ENCODE assay signal across 8 cellular contexts in the genomic region with DNA sequence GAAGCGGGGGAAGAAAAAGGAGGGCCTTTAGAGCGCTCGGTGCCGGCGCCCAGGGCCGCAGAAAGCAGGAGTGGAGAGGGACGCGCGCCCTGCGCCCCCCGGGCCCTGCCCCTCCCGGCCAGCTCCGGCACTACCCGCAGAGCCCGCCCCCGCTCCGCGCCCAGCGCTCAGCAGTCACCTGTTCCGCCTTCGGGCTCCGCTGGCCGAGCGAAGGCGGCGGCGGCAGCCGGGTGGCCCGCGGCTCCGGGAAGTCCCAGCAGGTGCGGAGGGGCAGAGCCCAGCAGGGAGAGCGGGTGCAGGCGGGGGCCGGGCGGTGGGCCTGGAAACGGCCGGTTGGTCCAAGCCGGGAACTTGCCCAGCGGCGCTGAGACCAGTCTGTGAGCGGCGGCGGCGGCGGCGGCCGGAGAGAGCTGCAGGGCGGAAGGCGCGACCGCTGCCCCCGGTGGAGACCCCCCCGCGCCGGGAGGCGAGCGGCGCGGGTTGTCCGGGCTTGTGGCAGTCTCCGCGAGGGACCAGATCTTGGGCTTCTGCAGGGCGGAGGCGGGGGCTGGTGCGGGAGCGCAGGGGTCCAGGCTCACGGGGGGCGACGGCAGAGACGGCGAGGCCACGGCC. TPM values are rescaled to one million over a fixed set of nuclear protein-coding genes. Genes with fewer than 3 reads are reported as not detected.
DNase-seq lines count a peak whose midpoint lies in the region; ATAC-seq, FAIRE-seq and TF ChIP-seq lines count a peak whose summit lies in the region.

No MANE protein-coding gene starts in this region.

- peaks cover 7% of the 10 kb centered on the region for H4K20me1 ChIP-seq in astrocyte (ENCODE audit: insufficient read depth, low read length)

- H3K27me3 ChIP-seq in astrocyte (ENCODE audit: insufficient read depth, low read length), result peaks cover 31% of the 10 kb centered on the region

- H3K27ac ChIP-seq in astrocyte (ENCODE audit: low read depth, low read length) (no peak overlapping the region), substantia nigra (ENCODE audit: low read depth, low read length, poor library complexity, severe bottlenecking) (no peak overlapping the region)

- ATAC-seq in activated CD8-positive, alpha-beta memory T cell treated with anti-CD3 and anti-CD28 coated beads, Interleukin-2, amount 10 ng/mL, durations not matched to agents 7 days and 5 days, result no peak
- ATAC-seq in left colon, result peak; percentile 58
- no peak for ATAC-seq in GM21619 (IDR thresholded peaks at IDR 0.05; ENCODE audit: unreplicated experiment)

- peaks cover 4% of the 10 kb centered on the region for H3K36me3 Mint-ChIP-seq in activated CD8-positive, alpha-beta memory T cell treated with anti-CD3 and anti-CD28 coated beads, Interleukin-2, amount 10 ng/mL, durations not matched to agents 7 days and 5 days
- H3K36me3 Mint-ChIP-seq in astrocyte (ENCODE audit: low read depth, unreplicated experiment) (peaks cover 7% of the 10 kb centered on the region), type B pancreatic cell (peaks cover 20% of the 10 kb centered on the region)

- peaks cover 16% of the 10 kb centered on the region for H3K4me1 Mint-ChIP-seq in activated CD8-positive, alpha-beta memory T cell treated with anti-CD3 and anti-CD28 coated beads, Interleukin-2, amount 10 ng/mL, durations not matched to agents 7 days and 5 days
- H3K4me1 Mint-ChIP-seq in astrocyte (ENCODE audit: low read depth, unreplicated experiment) (peaks cover 3% of the 10 kb centered on the region), type B pancreatic cell (ENCODE audit: unreplicated experiment) (peaks cover 13% of the 10 kb centered on the region)

- no peak overlapping the region for H3K27ac Mint-ChIP-seq in activated CD8-positive, alpha-beta memory T cell treated with anti-CD3 and anti-CD28 coated beads, Interleukin-2, amount 10 ng/mL, durations not matched to agents 7 days and 5 days
- H3K27ac Mint-ChIP-seq in astrocyte (ENCODE audit: unreplicated experiment) (no peak overlapping the region), type B pancreatic cell (peak overlapping the region; percentile 89)

- H3K27me3 Mint-ChIP-seq in activated CD8-positive, alpha-beta memory T cell treated with anti-CD3 and anti-CD28 coated beads, Interleukin-2, amount 10 ng/mL, durations not matched to agents 7 days and 5 days, result peaks cover 82% of the 10 kb centered on the region
- H3K27me3 Mint-ChIP-seq in astrocyte (ENCODE audit: low read depth, unreplicated experiment) (peaks cover 62% of the 10 kb centered on the region), type B pancreatic cell (peaks cover 76% of the 10 kb centered on the region)

- no peak for FAIRE-seq in astrocyte (lab: Jason Lieb, UNC)

- H3K4me2 ChIP-seq in astrocyte (ENCODE audit: low read length), result peak overlapping the region; percentile 100

- CTCF ChIA-PET in activated CD8-positive, alpha-beta memory T cell treated with anti-CD3 and anti-CD28 coated beads, Interleukin-2, amount 10 ng/mL, durations not matched to agents 7 days and 5 days (lab: Charles Lee), result no interaction called here

- peak overlapping the region; percentile 82 for H2AFZ ChIP-seq in astrocyte (ENCODE audit: low read depth, low read length)

- intact Hi-C loops in left colon (cut with DNase I, micrococcal nuclease), result no loop called here

- no peak overlapping the region for H3K4me3 Mint-ChIP-seq in activated CD8-positive, alpha-beta memory T cell treated with anti-CD3 and anti-CD28 coated beads, Interleukin-2, amount 10 ng/mL, durations not matched to agents 7 days and 5 days
- H3K4me3 Mint-ChIP-seq in astrocyte (ENCODE audit: unreplicated experiment), result no peak overlapping the region
- peak overlapping the region; percentile 94 for H3K4me3 Mint-ChIP-seq in type B pancreatic cell

- DNase-seq in activated CD8-positive, alpha-beta memory T cell treated with anti-CD3 and anti-CD28 coated beads, Interleukin-2, amount 50 U/mL, for 48 hours, result peak; percentile 50
- DNase-seq in activated CD8-positive, alpha-beta memory T cell treated with anti-CD3 and anti-CD28 coated beads, Interleukin-2, amount 10 ng/mL, durations not matched to agents 7 days and 5 days, result no peak
- DNase-seq in astrocyte (ENCODE audit: low read depth) (no peak), left colon (peak in 1 of 2 donors; percentile 31), type B pancreatic cell (ENCODE audit: extremely low spot score, unreplicated experiment) (no peak), substantia nigra (lab: John Stamatoyannopoulos, UW) (no peak), A172 (ENCODE audit: low spot score) (no peak)

- peaks cover 8% of the 10 kb centered on the region for H3K4me1 ChIP-seq in astrocyte (ENCODE audit: insufficient read depth, low read length)

- no peaks in the 10 kb centered on the region for H3K9me3 Mint-ChIP-seq in activated CD8-positive, alpha-beta memory T cell treated with anti-CD3 and anti-CD28 coated beads, Interleukin-2, amount 10 ng/mL, durations not matched to agents 7 days and 5 days (ENCODE audit: low read depth)
- H3K9me3 Mint-ChIP-seq in astrocyte (ENCODE audit: unreplicated experiment) (peaks cover 14% of the 10 kb centered on the region), type B pancreatic cell (no peaks in the 10 kb centered on the region)

- TF ChIP-seq CTCF in astrocyte (IDR thresholded peaks at IDR 0.05; ENCODE audit: insufficient read depth, low read depth, low read length) (no peak), type B pancreatic cell (conservative IDR thresholded peaks at IDR 0.05) (no peak)

- peaks cover 24% of the 10 kb centered on the region for H3K79me2 ChIP-seq in astrocyte (ENCODE audit: insufficient read depth, low read length)

- peak overlapping the region; percentile 89 for H3K9ac ChIP-seq in astrocyte (ENCODE audit: low read length)

- H3K9me3 ChIP-seq in astrocyte (ENCODE audit: insufficient read depth, low read depth, low read length), result no peaks in the 10 kb centered on the region

- peak overlapping the region; percentile 80 for H3K4me3 ChIP-seq in astrocyte (ENCODE audit: insufficient read depth, low read depth, low read length)

- no peaks in the 10 kb centered on the region for H3K36me3 ChIP-seq in astrocyte (ENCODE audit: insufficient read depth, low read length)

RNA-seq across cellular contexts. Expression of a gene that starts 2.2 kb away (rescaled TPM):
- under 1 TPM; 0.12 to 0.47 TPM for total RNA-seq in activated CD8-positive, alpha-beta memory T cell treated with anti-CD3 and anti-CD28 coated beads, Interleukin-2, amount 10 ng/mL, durations not matched to agents 7 days and 5 days
- total RNA-seq in astrocyte (0.72 and 0.75 TPM in 2 replicates), left colon (under 1 TPM; 0.20 to 0.31 TPM), type B pancreatic cell (ENCODE audit: low replicate concordance) (30.0 and 30.7 TPM in 2 replicates)
- 7.7 and 8.6 TPM in 2 replicates for total RNA-seq in A172 (2014; rRNA removed; shearing (Covaris generic))
